24 cellular contexts compared by ENCODE assay signal in genomic region chr17:73895157-73895556, GRCh38.
DNase-seq lines count a peak whose midpoint lies in the region; ATAC-seq lines count a peak whose summit lies in the region.
"Had no signal": no experiment of that assay in that cellular context is flagged by ENCODE, and none has a peak within 500 bp of the region (broad histone marks: within the 10 kb centered on the region; RNA-seq: fewer than 3 reads in every experiment).

No MANE protein-coding gene starts in this region.

- peak; percentile 66 to 75 for ATAC-seq in natural killer cell treated with Interleukin-12 subunit alpha and Interleukin-12 subunit beta and Interleukin-15 and Interleukin-18, amount 100 ng/mL, for 72 hours
- ATAC-seq: GM12878 had no signal

- H3K36me3 Mint-ChIP-seq in natural killer cell treated with Interleukin-12 subunit alpha and Interleukin-12 subunit beta and Interleukin-15 and Interleukin-18, amount 100 ng/mL, for 72 hours, result no peaks in the 10 kb centered on the region
- H3K36me3 Mint-ChIP-seq in activated T-helper 1 cell treated with anti-CD3 and anti-CD28 coated beads, Interleukin-12 subunit alpha, Interleukin-12 subunit beta, Interleukin-2, Interleukin-4 antibody, amounts not matched to agents 30 ng/mL and 10 ng/mL and 1 ng/mL, durations not matched to agents 14 hours and 24 hours and 36 hours (ENCODE audit: low read depth), result no peaks in the 10 kb centered on the region
- H3K36me3 Mint-ChIP-seq: CD14-positive monocyte; CD4-positive, alpha-beta memory T cell; CD4-positive, CD25-positive, alpha-beta regulatory T cell had no signal

- DNase-seq in ecto neural progenitor cell (ENCODE audit: low spot score) (peak; percentile 18), islet precursor cell (peak; percentile 24), activated gamma-delta T cell (lab: John Stamatoyannopoulos, UW) (no peak)
- no peak for DNase-seq in natural killer cell treated with Interleukin-12 subunit alpha and Interleukin-12 subunit beta and Interleukin-15 and Interleukin-18, amount 100 ng/mL, for 72 hours (ENCODE audit: low spot score)
- DNase-seq in effector CD8-positive, alpha-beta T cell (lab: John Stamatoyannopoulos, UW), result no peak
- no peak for DNase-seq in activated T-helper 1 cell treated with anti-CD3 and anti-CD28 coated beads, Interleukin-12 subunit alpha, Interleukin-12 subunit beta, Interleukin-2, Interleukin-4 antibody, amounts not matched to agents 30 ng/mL and 10 ng/mL and 1 ng/mL, durations not matched to agents 14 hours and 24 hours and 36 hours (ENCODE audit: low spot score)
- no peak for DNase-seq in NK-92 treated with Interleukin-12 subunit alpha and Interleukin-12 subunit beta, amount 100 ng/mL, for 24 hours (lab: John Stamatoyannopoulos, UW)
- DNase-seq: 8988T; ACHN; BE2C; C1 segment of cervical spinal cord; CD4-positive, alpha-beta memory T cell; CD4-positive, CD25-positive, alpha-beta regulatory T cell; CD8-positive, alpha-beta memory T cell; COR-L47; DMS 273 treated with DMSO at 0.1 percent for 48 hours; DMS153; DMS53; DMS79; DND-41; EL; GDM1 had no signal

- peaks cover 13 to 23% of the 10 kb centered on the region in 2 donors for H3K4me1 Mint-ChIP-seq in natural killer cell treated with Interleukin-12 subunit alpha and Interleukin-12 subunit beta and Interleukin-15 and Interleukin-18, amount 100 ng/mL, for 72 hours (ENCODE audit: low read depth in 2 of 2)
- no peaks in the 10 kb centered on the region for H3K4me1 Mint-ChIP-seq in activated T-helper 1 cell treated with anti-CD3 and anti-CD28 coated beads, Interleukin-12 subunit alpha, Interleukin-12 subunit beta, Interleukin-2, Interleukin-4 antibody, amounts not matched to agents 30 ng/mL and 10 ng/mL and 1 ng/mL, durations not matched to agents 14 hours and 24 hours and 36 hours (ENCODE audit: low read depth)
- H3K4me1 Mint-ChIP-seq: CD14-positive monocyte; CD4-positive, alpha-beta memory T cell; CD4-positive, CD25-positive, alpha-beta regulatory T cell; CD8-positive, alpha-beta memory T cell had no signal

- intact Hi-C loops in activated T-helper 1 cell treated with anti-CD3 and anti-CD28 coated beads, Interleukin-12 subunit alpha, Interleukin-12 subunit beta, Interleukin-2, Interleukin-4 antibody, amounts not matched to agents 30 ng/mL and 10 ng/mL and 1 ng/mL, durations not matched to agents 14 hours and 24 hours and 36 hours (cut with micrococcal nuclease), result no loop called here

- H3K27me3 Mint-ChIP-seq in natural killer cell treated with Interleukin-12 subunit alpha and Interleukin-12 subunit beta and Interleukin-15 and Interleukin-18, amount 100 ng/mL, for 72 hours, result peaks cover 9 to 10% of the 10 kb centered on the region in 2 donors
- peaks cover 6% of the 10 kb centered on the region for H3K27me3 Mint-ChIP-seq in activated T-helper 1 cell treated with anti-CD3 and anti-CD28 coated beads, Interleukin-12 subunit alpha, Interleukin-12 subunit beta, Interleukin-2, Interleukin-4 antibody, amounts not matched to agents 30 ng/mL and 10 ng/mL and 1 ng/mL, durations not matched to agents 14 hours and 24 hours and 36 hours (ENCODE audit: insufficient read depth)

- H3K4me3 Mint-ChIP-seq in natural killer cell treated with Interleukin-12 subunit alpha and Interleukin-12 subunit beta and Interleukin-15 and Interleukin-18, amount 100 ng/mL, for 72 hours, result peak overlapping the region; percentile 12
- no peak overlapping the region for H3K4me3 Mint-ChIP-seq in activated T-helper 1 cell treated with anti-CD3 and anti-CD28 coated beads, Interleukin-12 subunit alpha, Interleukin-12 subunit beta, Interleukin-2, Interleukin-4 antibody, amounts not matched to agents 30 ng/mL and 10 ng/mL and 1 ng/mL, durations not matched to agents 14 hours and 24 hours and 36 hours
- H3K4me3 Mint-ChIP-seq: CD4-positive, alpha-beta memory T cell; CD4-positive, CD25-positive, alpha-beta regulatory T cell; CD8-positive, alpha-beta memory T cell had no signal

- H3K9me3 Mint-ChIP-seq in natural killer cell treated with Interleukin-12 subunit alpha and Interleukin-12 subunit beta and Interleukin-15 and Interleukin-18, amount 100 ng/mL, for 72 hours, result no peaks in the 10 kb centered on the region
- H3K9me3 Mint-ChIP-seq in activated T-helper 1 cell treated with anti-CD3 and anti-CD28 coated beads, Interleukin-12 subunit alpha, Interleukin-12 subunit beta, Interleukin-2, Interleukin-4 antibody, amounts not matched to agents 30 ng/mL and 10 ng/mL and 1 ng/mL, durations not matched to agents 14 hours and 24 hours and 36 hours, result no peaks in the 10 kb centered on the region
- H3K9me3 Mint-ChIP-seq: CD8-positive, alpha-beta memory T cell had no signal

- peak overlapping the region in 1 of 2 donors; percentile 59 for H3K27ac Mint-ChIP-seq in natural killer cell treated with Interleukin-12 subunit alpha and Interleukin-12 subunit beta and Interleukin-15 and Interleukin-18, amount 100 ng/mL, for 72 hours
- no peak overlapping the region for H3K27ac Mint-ChIP-seq in activated T-helper 1 cell treated with anti-CD3 and anti-CD28 coated beads, Interleukin-12 subunit alpha, Interleukin-12 subunit beta, Interleukin-2, Interleukin-4 antibody, amounts not matched to agents 30 ng/mL and 10 ng/mL and 1 ng/mL, durations not matched to agents 14 hours and 24 hours and 36 hours
- H3K27ac Mint-ChIP-seq: CD14-positive monocyte; CD4-positive, CD25-positive, alpha-beta regulatory T cell; CD8-positive, alpha-beta memory T cell had no signal

Comparison
In these comparisons a context has a peak if more than half of its experiments do, and no peak if none do; other contexts are left out.
1. DNase-seq: peak in ecto neural progenitor cell (single experiment) and islet precursor cell (single experiment); none in natural killer cell treated with Interleukin-12 subunit alpha and Interleukin-12 subunit beta and Interleukin-15 and Interleukin-18, amount 100 ng/mL, for 72 hours (single experiment), effector CD8-positive, alpha-beta T cell (single experiment), activated T-helper 1 cell treated with anti-CD3 and anti-CD28 coated beads, Interleukin-12 subunit alpha, Interleukin-12 subunit beta, Interleukin-2, Interleukin-4 antibody, amounts not matched to agents 30 ng/mL and 10 ng/mL and 1 ng/mL, durations not matched to agents 14 hours and 24 hours and 36 hours (single experiment), NK-92 treated with Interleukin-12 subunit alpha and Interleukin-12 subunit beta, amount 100 ng/mL, for 24 hours (single experiment) and activated gamma-delta T cell (single experiment).